8 cellular contexts compared by ENCODE assay signal in the genomic region with DNA sequence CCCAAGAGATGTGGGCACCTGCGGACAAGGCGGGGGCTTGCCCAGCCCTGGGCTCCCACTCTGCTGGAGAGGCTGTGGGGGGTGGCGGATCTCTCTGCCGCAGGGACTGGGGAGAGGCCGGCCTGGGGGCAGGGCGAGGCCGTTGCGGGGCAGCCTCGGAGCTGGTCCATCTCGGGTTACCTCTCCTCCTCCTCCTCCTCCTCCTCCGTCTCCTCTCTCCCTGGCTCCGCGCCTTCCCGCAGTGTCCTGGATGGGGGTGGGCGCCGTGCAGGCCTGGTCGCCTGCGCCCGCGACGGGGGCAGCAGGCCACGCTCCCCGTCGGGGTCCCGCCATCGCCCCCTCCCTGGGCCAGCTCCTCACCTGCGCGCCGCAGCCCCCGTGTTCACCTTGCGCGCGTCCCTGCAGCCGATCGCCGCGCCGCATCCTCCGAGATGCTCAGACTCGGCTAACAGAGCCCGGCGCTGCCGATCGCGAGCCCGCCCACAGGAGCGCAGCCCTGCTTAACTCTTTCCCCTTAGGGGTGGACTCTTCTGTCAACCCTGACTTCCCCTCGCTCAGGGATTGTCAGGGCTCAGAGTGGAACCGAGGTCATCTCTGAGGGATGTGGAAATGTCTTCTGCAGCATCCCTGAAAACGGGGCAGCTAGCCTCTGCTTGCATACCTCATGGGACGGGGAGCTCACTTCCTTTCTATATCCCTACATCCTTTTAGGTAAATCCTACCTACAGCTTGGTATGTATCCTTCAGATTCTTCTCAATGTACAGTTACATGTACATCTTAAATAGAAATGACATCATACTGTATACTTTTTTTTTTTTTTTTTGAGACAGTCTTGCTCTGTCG. TPM values are rescaled to one million over a fixed set of nuclear protein-coding genes. Genes with fewer than 3 reads are reported as not detected.
DNase-seq lines count a peak whose midpoint lies in the region; ATAC-seq and TF ChIP-seq lines count a peak whose summit lies in the region.

A gene (minus strand): TSS at position 447 of the 844 bp plus-strand sequence. CDS start 2,293 bp downstream, outside the sequence.

- CTCF ChIA-PET in Caco-2 (lab: Charles Lee): interaction anchor here (0.5 to 1.1 kb wide), 3 partner anchors 19 to 137 kb away, joined by 3 to 7 read pairs (median 3); a partner anchor contains a TSS

- no peaks in the 10 kb centered on the region for H3K27me3 ChIP-seq in Caco-2 (replicated peaks; ENCODE audit: control insufficient read depth, insufficient read depth, low read length)

- no peak for TF ChIP-seq CTCF in Caco-2 (IDR thresholded peaks at IDR 0.05; ENCODE audit: insufficient read depth in 1 of 2, low read depth in 1 of 2, low read length in 1 of 2, severe bottlenecking in 1 of 2, unreplicated experiment in 1 of 2)
- no peak for TF ChIP-seq CTCF in brain (conservative IDR thresholded peaks at IDR 0.05)

- DNase-seq in Caco-2 (peak in 1 of 2 experiments; percentile 30), islet precursor cell (peak; percentile 73), H4 (ENCODE audit: low spot score) (no peak)
- DNase-seq in T-helper 2 cell treated with Interferon-gamma antibody and Interleukin-4, amounts not matched to agents 5 μg/mL and 100 μg/mL, for 36 hours (ENCODE audit: low spot score): peak; percentile 52
- peak; percentile 71 for DNase-seq in stimulated activated CD4-positive, alpha-beta T cell treated with anti-CD3 and anti-CD28 coated beads, Interleukin-4, amount 100 ng/mL, for 1 hour

- H3K9me3 ChIP-seq in Caco-2: no peaks in the 10 kb centered on the region

- 0 out of 2 replicates have a peak, but pooled peaks cover 6% of the 10 kb centered on the region for H3K4me1 ChIP-seq in Caco-2

- BruUV-seq in Caco-2 (replicated peaks; lab: Mats Ljungman, UMichigan): no TSS peak

- H3K27ac Mint-ChIP-seq in Caco-2 (ENCODE audit: unreplicated experiment) (no peak within 1 kb of the TSS), brain (peak within 1 kb of the TSS in 3 of 5 experiments; percentile 55 to 78 (median 64))
- peak within 1 kb of the TSS; percentile 50 for H3K27ac Mint-ChIP-seq in T-helper 2 cell treated with Interferon-gamma antibody and Interleukin-4, amounts not matched to agents 5 μg/mL and 100 μg/mL, for 36 hours

- H3K4me1 Mint-ChIP-seq in Caco-2 (ENCODE audit: low read depth, unreplicated experiment) (no peaks in the 10 kb centered on the region), brain (peaks cover 17% of the 10 kb centered on the region)
- peaks cover 14% of the 10 kb centered on the region for H3K4me1 Mint-ChIP-seq in T-helper 2 cell treated with Interferon-gamma antibody and Interleukin-4, amounts not matched to agents 5 μg/mL and 100 μg/mL, for 36 hours (ENCODE audit: low read depth)

- POLR2A ChIA-PET in Caco-2 (lab: Charles Lee): interaction anchor here (0.5 kb wide), 1 partner anchor 72 kb away, joined by 6 read pairs; no protein-coding TSS in a partner anchor

- H3K4me3 Mint-ChIP-seq in Caco-2 (ENCODE audit: unreplicated experiment) (peak within 1 kb of the TSS; percentile 63), brain (peak within 1 kb of the TSS; percentile 85 to 90 (median 86))
- peak within 1 kb of the TSS; percentile 87 for H3K4me3 Mint-ChIP-seq in T-helper 2 cell treated with Interferon-gamma antibody and Interleukin-4, amounts not matched to agents 5 μg/mL and 100 μg/mL, for 36 hours

- H3K27me3 Mint-ChIP-seq in Caco-2 (ENCODE audit: insufficient read depth, unreplicated experiment): no peaks in the 10 kb centered on the region
- no peaks in the 10 kb centered on the region for H3K27me3 Mint-ChIP-seq in T-helper 2 cell treated with Interferon-gamma antibody and Interleukin-4, amounts not matched to agents 5 μg/mL and 100 μg/mL, for 36 hours (ENCODE audit: low read depth)
- no peaks in the 10 kb centered on the region for H3K27me3 Mint-ChIP-seq in brain

- H3K4me3 ChIP-seq in Caco-2 (ENCODE audit: low read depth, low read length): peak within 1 kb of the TSS; percentile 35

- H3K36me3 Mint-ChIP-seq in Caco-2 (ENCODE audit: insufficient read depth, unreplicated experiment) (peaks cover 8% of the 10 kb centered on the region), brain (no peaks in the 10 kb centered on the region)
- H3K36me3 Mint-ChIP-seq in T-helper 2 cell treated with Interferon-gamma antibody and Interleukin-4, amounts not matched to agents 5 μg/mL and 100 μg/mL, for 36 hours (ENCODE audit: low read depth): no peaks in the 10 kb centered on the region

- ATAC-seq in GM19351 (IDR thresholded peaks at IDR 0.05; ENCODE audit: unreplicated experiment) (peak; percentile 87), HG03521 (IDR thresholded peaks at IDR 0.05; ENCODE audit: unreplicated experiment) (peak; percentile 68)

- no peaks in the 10 kb centered on the region for H3K9me3 Mint-ChIP-seq in Caco-2 (ENCODE audit: unreplicated experiment)
- H3K9me3 Mint-ChIP-seq in T-helper 2 cell treated with Interferon-gamma antibody and Interleukin-4, amounts not matched to agents 5 μg/mL and 100 μg/mL, for 36 hours: no peaks in the 10 kb centered on the region
- H3K9me3 Mint-ChIP-seq in brain: no peaks in the 10 kb centered on the region

- H3K36me3 ChIP-seq in Caco-2 (ENCODE audit: control insufficient read depth, insufficient read depth, low read length): no peaks in the 10 kb centered on the region; the same call in 1 of the 2 replicates

- intact Hi-C loops in Caco-2 (cut with micrococcal nuclease; ENCODE audit: unreplicated experiment): no loop called here

RNA-seq across cellular contexts. Expression of the gene that starts here (rescaled TPM):
- 1.1 and 1.3 TPM in 2 replicates for total RNA-seq in Caco-2 (2022)
- polyA plus RNA-seq in brain (ENCODE audit: insufficient read depth, low read depth, low replicate concordance): 8.4 TPM
- 3.0 and 3.4 TPM in 2 replicates for total RNA-seq in H4 (2014; rRNA removed; shearing (Covaris generic))
